Comparison of ENCODE assay signal across 32 cellular contexts in genomic region chr2:82853299-82853698, GRCh38.
"Had no signal": no experiment of that assay in that cellular context is flagged by ENCODE, and none has a peak within 500 bp of the region (broad histone marks: within the 10 kb centered on the region; RNA-seq: fewer than 3 reads in every experiment).

No MANE protein-coding gene starts in this region.

- H3K4me1 ChIP-seq: body of pancreas, breast epithelium had no signal

- ATAC-seq: activated CD8-positive, alpha-beta T cell treated with anti-CD3 and anti-CD28 coated beads, Interleukin-2, amount 10 ng/mL, durations not matched to agents 7 days and 5 days; body of pancreas; Right ventricle myocardium inferior had no signal

- H3K9ac ChIP-seq: KMS-11 had no signal

- H3K4me2 ChIP-seq: KMS-11, PC-9 had no signal

- FAIRE-seq: astrocyte, RCC 7860 had no signal

- H2AFZ ChIP-seq: PC-9 had no signal

- DNase-seq: activated CD4-positive, alpha-beta T cell treated with anti-CD3 and anti-CD28 coated beads for 1 hour; activated CD4-positive, alpha-beta T cell treated with anti-CD3 and anti-CD28 coated beads, Interleukin-2, amount 10 ng/mL, durations not matched to agents 24 days and 14 days; activated CD4-positive, alpha-beta T cell treated with anti-CD3 and anti-CD28 coated beads, Interleukin-2, amount 50 U/mL, for 48 hours; activated CD4-positive, CD25-positive, alpha-beta regulatory T cell; activated CD8-positive, alpha-beta T cell treated with anti-CD3 and anti-CD28 coated beads, Interleukin-2, amount 10 ng/mL, durations not matched to agents 7 days and 5 days; activated gamma-delta T cell; activated naive CD4-positive, alpha-beta T cell treated with Interleukin-2 at 50 U/mL for 16 hours; activated naive CD8-positive, alpha-beta T cell treated with anti-CD3 and anti-CD28 coated beads, Interleukin-2, amount 10 ng/mL, durations not matched to agents 7 days and 5 days; activated T-cell treated with anti-CD3 and anti-CD28 coated beads, Interleukin-2, amount 50 U/mL, for 24 hours; amygdala; body of pancreas; cerebellar nuclear complex; NCI-H1105; NCI-H1436; NCI-H1694; NCI-H1930; NCI-H2081 treated with DMSO at 0.1 percent for 48 hours; NCI-H345; NCI-H524 treated with DMSO at 0.1 percent for 48 hours; NCI-H748 treated with DMSO at 0.1 percent for 48 hours; NK-92 treated with Interleukin-12 subunit alpha and Interleukin-12 subunit beta, amount 100 ng/mL, for 24 hours; PC-9; SW 1271; T-helper 1 cell; T-helper 9 cell; WERI-Rb-1 had no signal

- H3K36me3 ChIP-seq: breast epithelium, WERI-Rb-1 had no signal

- H3K4me3 ChIP-seq: body of pancreas, breast epithelium, PC-9 had no signal

- H3K9me3 ChIP-seq: body of pancreas, breast epithelium had no signal

- H3K27me3 ChIP-seq: body of pancreas, breast epithelium had no signal

- H3K27ac ChIP-seq: body of pancreas, breast epithelium, KMS-11, PC-9, RWPE1, WERI-Rb-1 had no signal
